Comparison of ENCODE assay signal across 8 cellular contexts in genomic region chr1:2194898-2195673, GRCh38. TPM values are rescaled to one million over a fixed set of nuclear protein-coding genes. Genes with fewer than 3 reads are reported as not detected.
DNase-seq lines count a peak whose midpoint lies in the region; ATAC-seq and TF ChIP-seq lines count a peak whose summit lies in the region.

No MANE protein-coding gene starts in this region.

- no peaks in the 10 kb centered on the region for H3K9me3 Mint-ChIP-seq in naive thymus-derived CD4-positive, alpha-beta T cell

- H3K4me1 Mint-ChIP-seq in naive thymus-derived CD4-positive, alpha-beta T cell = peaks cover 15 to 34% (median 26%) of the 10 kb centered on the region in 7 donors

- DNase-seq in DMS 273 (lab: John Stamatoyannopoulos, UW; ENCODE audit: unreplicated experiment) = peak; percentile 93
- peak; percentile 96 for DNase-seq in HuH-7.5 (ENCODE audit: low spot score)
- peak; percentile 82 for DNase-seq in activated T-helper 1 cell treated with Interleukin-2 at 50 U/mL for 16 hours (ENCODE audit: low read depth)
- peak; percentile 84 for DNase-seq in fibroblast of gingiva (ENCODE audit: low read depth)
- DNase-seq in naive thymus-derived CD4-positive, alpha-beta T cell = peak; percentile 85 to 98 (median 95)
- peak; percentile 81 to 99 (median 92) for DNase-seq in stimulated activated naive CD4-positive, alpha-beta T cell (lab: John Stamatoyannopoulos, UW)

- H3K36me3 ChIP-seq in naive thymus-derived CD4-positive, alpha-beta T cell (ENCODE audit: control insufficient read depth in 2 of 3, insufficient read depth in 3 of 3, low read length in 3 of 3) = no peaks in the 10 kb centered on the region

- POLR2A ChIA-PET in naive thymus-derived CD4-positive, alpha-beta T cell (lab: Charles Lee) = interaction anchor here (0.6 to 3.3 kb wide), 20 partner anchors 12 to 416 kb away, joined by 3 to 29 read pairs (median 4); partner anchors contain the start of genes MORN1, RER1 and TNFRSF14

- ATAC-seq in GM21515 (IDR thresholded peaks at IDR 0.05; ENCODE audit: unreplicated experiment) = peak; percentile 54
- ATAC-seq in naive thymus-derived CD4-positive, alpha-beta T cell = peak; percentile 85

- H3K27me3 ChIP-seq in naive thymus-derived CD4-positive, alpha-beta T cell (ENCODE audit: control insufficient read depth in 2 of 2, insufficient read depth in 2 of 2, low read length in 2 of 2) = no peaks in the 10 kb centered on the region

- intact Hi-C loops in naive thymus-derived CD4-positive, alpha-beta T cell (cut with micrococcal nuclease) = loop anchor here (1.0 to 10.0 kb wide), 13 partner anchors 10 to 645 kb away; partner anchors contain the start of genes MORN1 (in 2 of the 2), RER1 (in 2 of the 2), PANK4 (in 1 of the 2) and PEX10 (in 1 of the 2)

- peaks cover 22 to 33% of the 10 kb centered on the region in 2 donors for H3K4me1 ChIP-seq in naive thymus-derived CD4-positive, alpha-beta T cell (ENCODE audit: control insufficient read depth in 2 of 2, insufficient read depth in 2 of 2, low read length in 2 of 2)

- H3K27ac ChIP-seq in naive thymus-derived CD4-positive, alpha-beta T cell (ENCODE audit: low read depth, low read length) = peak overlapping the region; percentile 88

- peak overlapping the region; percentile 71 to 91 (median 86) for H3K4me3 Mint-ChIP-seq in naive thymus-derived CD4-positive, alpha-beta T cell

- no peaks in the 10 kb centered on the region for H3K27me3 Mint-ChIP-seq in naive thymus-derived CD4-positive, alpha-beta T cell

- CTCF ChIA-PET in naive thymus-derived CD4-positive, alpha-beta T cell (lab: Charles Lee) = interaction anchor here (0.7 to 3.4 kb wide), 28 partner anchors 9 to 642 kb away, joined by 3 to 78 read pairs (median 4); partner anchors contain the start of genes MORN1, RER1 and SKI

- H3K4me3 ChIP-seq in naive thymus-derived CD4-positive, alpha-beta T cell (ENCODE audit: low read length) = peak overlapping the region; percentile 89

- H3K36me3 Mint-ChIP-seq in naive thymus-derived CD4-positive, alpha-beta T cell = no peaks in the 10 kb centered on the region

- H3K27ac Mint-ChIP-seq in naive thymus-derived CD4-positive, alpha-beta T cell = peak overlapping the region; percentile 52 to 94 (median 92)

- no peaks in the 10 kb centered on the region for H3K9me3 ChIP-seq in naive thymus-derived CD4-positive, alpha-beta T cell (ENCODE audit: control insufficient read depth in 2 of 3, low read length in 3 of 3)

TF ChIP-seq in PFSK-1, 5 proteins besides CTCF, POLR2A, EP300 and RAD21:
- peak; percentile 60; the same call in 1 of the 2 replicates for TF ChIP-seq POLR2AphosphoS5 (IDR thresholded peaks at IDR 0.05; ENCODE audit: low read depth, low read length)
- no peak for TF ChIP-seq TAF1 (IDR thresholded peaks at IDR 0.05; ENCODE audit: borderline replicate concordance, insufficient read depth, low read length)
- TF ChIP-seq FOXP2 (optimal IDR thresholded peaks at IDR 0.05; ENCODE audit: borderline replicate concordance, extremely low read depth, extremely low read length, insufficient read depth) = no peak
- TF ChIP-seq, protein P1, sequence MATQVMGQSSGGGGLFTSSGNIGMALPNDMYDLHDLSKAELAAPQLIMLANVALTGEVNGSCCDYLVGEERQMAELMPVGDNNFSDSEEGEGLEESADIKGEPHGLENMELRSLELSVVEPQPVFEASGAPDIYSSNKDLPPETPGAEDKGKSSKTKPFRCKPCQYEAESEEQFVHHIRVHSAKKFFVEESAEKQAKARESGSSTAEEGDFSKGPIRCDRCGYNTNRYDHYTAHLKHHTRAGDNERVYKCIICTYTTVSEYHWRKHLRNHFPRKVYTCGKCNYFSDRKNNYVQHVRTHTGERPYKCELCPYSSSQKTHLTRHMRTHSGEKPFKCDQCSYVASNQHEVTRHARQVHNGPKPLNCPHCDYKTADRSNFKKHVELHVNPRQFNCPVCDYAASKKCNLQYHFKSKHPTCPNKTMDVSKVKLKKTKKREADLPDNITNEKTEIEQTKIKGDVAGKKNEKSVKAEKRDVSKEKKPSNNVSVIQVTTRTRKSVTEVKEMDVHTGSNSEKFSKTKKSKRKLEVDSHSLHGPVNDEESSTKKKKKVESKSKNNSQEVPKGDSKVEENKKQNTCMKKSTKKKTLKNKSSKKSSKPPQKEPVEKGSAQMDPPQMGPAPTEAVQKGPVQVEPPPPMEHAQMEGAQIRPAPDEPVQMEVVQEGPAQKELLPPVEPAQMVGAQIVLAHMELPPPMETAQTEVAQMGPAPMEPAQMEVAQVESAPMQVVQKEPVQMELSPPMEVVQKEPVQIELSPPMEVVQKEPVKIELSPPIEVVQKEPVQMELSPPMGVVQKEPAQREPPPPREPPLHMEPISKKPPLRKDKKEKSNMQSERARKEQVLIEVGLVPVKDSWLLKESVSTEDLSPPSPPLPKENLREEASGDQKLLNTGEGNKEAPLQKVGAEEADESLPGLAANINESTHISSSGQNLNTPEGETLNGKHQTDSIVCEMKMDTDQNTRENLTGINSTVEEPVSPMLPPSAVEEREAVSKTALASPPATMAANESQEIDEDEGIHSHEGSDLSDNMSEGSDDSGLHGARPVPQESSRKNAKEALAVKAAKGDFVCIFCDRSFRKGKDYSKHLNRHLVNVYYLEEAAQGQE (IDR thresholded peaks at IDR 0.05; ENCODE audit: insufficient read depth in 1 of 2, low read depth in 2 of 2, low read length in 2 of 2) = no peak

RNA-seq across cellular contexts. Expression of gene FAAP20, which starts 0.5 kb away (rescaled TPM):
- 99.2 TPM for polyA plus RNA-seq in PFSK-1 (2012; ENCODE audit: insufficient read length, low read depth)
- 10 to 100 TPM; 43.2 to 56.2 (median 48.8) TPM for total RNA-seq in naive thymus-derived CD4-positive, alpha-beta T cell
- 10 to 100 TPM; 55.9 to 77.0 TPM for polyA plus RNA-seq in naive thymus-derived CD4-positive, alpha-beta T cell

RNA-seq across cellular contexts. Expression of gene SKI, which starts 33.0 kb away (rescaled TPM):
- 29.4 TPM for polyA plus RNA-seq in PFSK-1 (2012; ENCODE audit: insufficient read length, low read depth)
- total RNA-seq in naive thymus-derived CD4-positive, alpha-beta T cell = 100 to 1,000 TPM in 2 of 5 experiments, 10 to 100 TPM in 3; 63.4 to 278 (median 97.9) TPM
- polyA plus RNA-seq in naive thymus-derived CD4-positive, alpha-beta T cell = under 1 TPM; 0.61 to 0.92 TPM

Comparison
In these comparisons a context has a peak if more than half of its experiments do, and no peak if none do; other contexts are left out.
1. Peak in every context shown above with its lines: DNase-seq, ATAC-seq, H3K4me3 ChIP-seq and H3K27ac ChIP-seq.